ENCODE assay signal across 14 cellular contexts in genomic region chr13:73861136-73861535, GRCh38.
DNase-seq lines count a peak whose midpoint lies in the region; ATAC-seq and TF ChIP-seq lines count a peak whose summit lies in the region.
"Had no signal": no experiment of that assay in that cellular context is flagged by ENCODE, and none has a peak within 500 bp of the region (broad histone marks: within the 10 kb centered on the region; RNA-seq: fewer than 3 reads in every experiment).

No MANE protein-coding gene starts in this region.

- no peak for DNase-seq in CD4-positive, CD25-positive, alpha-beta regulatory T cell
- no peak for DNase-seq in CD4-positive, alpha-beta T cell
- no peak for DNase-seq in Karpas-422
- no peak for DNase-seq in effector memory CD8-positive, alpha-beta T cell
- no peak for DNase-seq in HK-2 (ENCODE audit: unreplicated experiment)
- no peak for DNase-seq in NCI-H1048 (lab: John Stamatoyannopoulos, UW)
- no peak for DNase-seq in stimulated activated naive B cell treated with anti-CD40 and anti-IgM and Interleukin-4, amounts not matched to agents 10 μg/mL and 1 μg/mL and 100 μg/mL, for 72 hours
- DNase-seq: COR-L47, DMS153, H9, NCI-H1436, NCI-H2029 treated with DMSO at 0.1 percent for 48 hours, NCI-H524, SIG-M5 had no signal

- peak overlapping the region in 2 of 3 donors; percentile 72 to 94 for H3K27ac Mint-ChIP-seq in CD4-positive, CD25-positive, alpha-beta regulatory T cell
- peak overlapping the region; percentile 90 for H3K27ac Mint-ChIP-seq in CD4-positive, alpha-beta T cell
- peak overlapping the region; percentile 76 to 78 for H3K27ac Mint-ChIP-seq in effector memory CD8-positive, alpha-beta T cell
- no peak overlapping the region for H3K27ac Mint-ChIP-seq in stimulated activated naive B cell treated with anti-CD40 and anti-IgM and Interleukin-4, amounts not matched to agents 10 μg/mL and 1 μg/mL and 100 μg/mL, for 72 hours

- H3K79me2 ChIP-seq in Karpas-422 (ENCODE audit: low read length) = peaks cover 67% of the 10 kb centered on the region

- peak overlapping the region; percentile 2 for H3K4me3 ChIP-seq in CD4-positive, CD25-positive, alpha-beta regulatory T cell (ENCODE audit: low read depth, low read length)
- no peak overlapping the region for H3K4me3 ChIP-seq in Karpas-422 (ENCODE audit: low read length)

- no peaks in the 10 kb centered on the region for H3K27me3 Mint-ChIP-seq in CD4-positive, CD25-positive, alpha-beta regulatory T cell
- no peaks in the 10 kb centered on the region for H3K27me3 Mint-ChIP-seq in CD4-positive, alpha-beta T cell
- H3K27me3 Mint-ChIP-seq in effector memory CD8-positive, alpha-beta T cell = no peaks in the 10 kb centered on the region
- no peaks in the 10 kb centered on the region for H3K27me3 Mint-ChIP-seq in stimulated activated naive B cell treated with anti-CD40 and anti-IgM and Interleukin-4, amounts not matched to agents 10 μg/mL and 1 μg/mL and 100 μg/mL, for 72 hours

- H3K9me3 ChIP-seq in CD4-positive, CD25-positive, alpha-beta regulatory T cell (ENCODE audit: control insufficient read depth in 2 of 2, low read length in 2 of 2) = no peaks in the 10 kb centered on the region
- H3K9me3 ChIP-seq in CD4-positive, alpha-beta T cell (ENCODE audit: control insufficient read depth, low read length) = no peaks in the 10 kb centered on the region
- no peaks in the 10 kb centered on the region for H3K9me3 ChIP-seq in Karpas-422 (ENCODE audit: low read length)

- no peaks in the 10 kb centered on the region for H3K36me3 ChIP-seq in CD4-positive, CD25-positive, alpha-beta regulatory T cell (ENCODE audit: control insufficient read depth, insufficient read depth, low read length)
- no peaks in the 10 kb centered on the region for H3K36me3 ChIP-seq in Karpas-422 (ENCODE audit: insufficient read depth, low read length)

- POLR2A ChIA-PET in CD4-positive, alpha-beta T cell (lab: Charles Lee) = no interaction called here

- H3K36me3 Mint-ChIP-seq in CD4-positive, CD25-positive, alpha-beta regulatory T cell = peaks cover 8% of the 10 kb centered on the region
- peaks cover 5% of the 10 kb centered on the region for H3K36me3 Mint-ChIP-seq in CD4-positive, alpha-beta T cell (ENCODE audit: low read depth)
- peaks cover 3% of the 10 kb centered on the region for H3K36me3 Mint-ChIP-seq in effector memory CD8-positive, alpha-beta T cell (ENCODE audit: insufficient read depth)
- H3K36me3 Mint-ChIP-seq in stimulated activated naive B cell treated with anti-CD40 and anti-IgM and Interleukin-4, amounts not matched to agents 10 μg/mL and 1 μg/mL and 100 μg/mL, for 72 hours = peaks cover 1 to 10% of the 10 kb centered on the region in 2 donors

- H3K9ac ChIP-seq in Karpas-422 (ENCODE audit: low read length) = peak overlapping the region; percentile 27; the same call in 1 of the 2 replicates

- H2AFZ ChIP-seq in Karpas-422 (ENCODE audit: low read length) = no peak overlapping the region

- peak overlapping the region; percentile 60 for H3K4me2 ChIP-seq in Karpas-422 (ENCODE audit: low read depth, low read length, poor library complexity, severe bottlenecking)

- no peaks in the 10 kb centered on the region for H4K20me1 ChIP-seq in Karpas-422 (ENCODE audit: insufficient read depth, low read depth, low read length)

- no peaks in the 10 kb centered on the region for H3K27me3 ChIP-seq in CD4-positive, CD25-positive, alpha-beta regulatory T cell (ENCODE audit: control insufficient read depth, insufficient read depth, low read length)
- no peaks in the 10 kb centered on the region for H3K27me3 ChIP-seq in CD4-positive, alpha-beta T cell (ENCODE audit: control insufficient read depth, insufficient read depth, low read length)
- H3K27me3 ChIP-seq in Karpas-422 (ENCODE audit: low read length) = no peaks in the 10 kb centered on the region

- CTCF ChIA-PET in CD4-positive, alpha-beta T cell (lab: Charles Lee) = no interaction called here

- H3K9me2 ChIP-seq in Karpas-422 (replicated peaks; ENCODE audit: insufficient read depth, low read length) = no peaks in the 10 kb centered on the region

- no peak for ATAC-seq in CD4-positive, CD25-positive, alpha-beta regulatory T cell (ENCODE audit: low read depth in 2 of 2)
- peak; percentile 49 for ATAC-seq in CD4-positive, alpha-beta T cell (ENCODE audit: poor library complexity)
- ATAC-seq in effector memory CD8-positive, alpha-beta T cell (replicated peaks) = peak; percentile 53
- ATAC-seq in stimulated activated naive B cell treated with anti-CD40 and anti-IgM and Interleukin-4, amounts not matched to agents 10 μg/mL and 1 μg/mL and 100 μg/mL, for 72 hours (replicated peaks) = no peak

- peaks cover 34 to 58% (median 48%) of the 10 kb centered on the region in 4 donors for H3K4me1 Mint-ChIP-seq in CD4-positive, CD25-positive, alpha-beta regulatory T cell
- H3K4me1 Mint-ChIP-seq in CD4-positive, alpha-beta T cell (ENCODE audit: low read depth) = peaks cover 60% of the 10 kb centered on the region
- H3K4me1 Mint-ChIP-seq in effector memory CD8-positive, alpha-beta T cell (ENCODE audit: low read depth in 2 of 2) = peaks cover 20 to 49% of the 10 kb centered on the region in 2 donors
- peaks cover 12 to 17% of the 10 kb centered on the region in 2 donors for H3K4me1 Mint-ChIP-seq in stimulated activated naive B cell treated with anti-CD40 and anti-IgM and Interleukin-4, amounts not matched to agents 10 μg/mL and 1 μg/mL and 100 μg/mL, for 72 hours

- no peak for TF ChIP-seq CTCF in CD4-positive, alpha-beta T cell (IDR thresholded peaks at IDR 0.05)

- H3K4me3 Mint-ChIP-seq in CD4-positive, CD25-positive, alpha-beta regulatory T cell = peak overlapping the region in 2 of 4 donors; percentile 12 to 72
- H3K4me3 Mint-ChIP-seq in CD4-positive, alpha-beta T cell = peak overlapping the region; percentile 37
- H3K4me3 Mint-ChIP-seq in effector memory CD8-positive, alpha-beta T cell = peak overlapping the region in 1 of 2 donors; percentile 29
- no peak overlapping the region for H3K4me3 Mint-ChIP-seq in stimulated activated naive B cell treated with anti-CD40 and anti-IgM and Interleukin-4, amounts not matched to agents 10 μg/mL and 1 μg/mL and 100 μg/mL, for 72 hours
- H3K4me3 Mint-ChIP-seq: H9 had no signal

- no peak overlapping the region for H3K27ac ChIP-seq in CD4-positive, CD25-positive, alpha-beta regulatory T cell (ENCODE audit: insufficient read depth, low read length, poor library complexity, severe bottlenecking)
- no peak overlapping the region for H3K27ac ChIP-seq in CD4-positive, alpha-beta T cell (ENCODE audit: low read depth, low read length)
- peak overlapping the region; percentile 84 for H3K27ac ChIP-seq in Karpas-422 (ENCODE audit: low read length)

- intact Hi-C loops in CD4-positive, alpha-beta T cell (cut with DNase I, micrococcal nuclease) = no loop called here

- peaks cover 23% of the 10 kb centered on the region for H3K4me1 ChIP-seq in CD4-positive, CD25-positive, alpha-beta regulatory T cell (ENCODE audit: control insufficient read depth, insufficient read depth, low read length, poor library complexity, severe bottlenecking)
- H3K4me1 ChIP-seq in Karpas-422 (ENCODE audit: low read length) = peaks cover 92% of the 10 kb centered on the region

- no peaks in the 10 kb centered on the region for H3K9me3 Mint-ChIP-seq in CD4-positive, CD25-positive, alpha-beta regulatory T cell
- no peaks in the 10 kb centered on the region for H3K9me3 Mint-ChIP-seq in CD4-positive, alpha-beta T cell
- no peaks in the 10 kb centered on the region for H3K9me3 Mint-ChIP-seq in effector memory CD8-positive, alpha-beta T cell
- H3K9me3 Mint-ChIP-seq in stimulated activated naive B cell treated with anti-CD40 and anti-IgM and Interleukin-4, amounts not matched to agents 10 μg/mL and 1 μg/mL and 100 μg/mL, for 72 hours = no peaks in the 10 kb centered on the region
- H3K9me3 Mint-ChIP-seq: H9 had no signal

Comparison
In these comparisons a context has a peak if more than half of its experiments do, and no peak if none do; other contexts are left out.
1. ATAC-seq: peak in CD4-positive, alpha-beta T cell (single experiment) and effector memory CD8-positive, alpha-beta T cell (single experiment); none in CD4-positive, CD25-positive, alpha-beta regulatory T cell (0 of 2) and stimulated activated naive B cell treated with anti-CD40 and anti-IgM and Interleukin-4, amounts not matched to agents 10 μg/mL and 1 μg/mL and 100 μg/mL, for 72 hours (0 of 2).